8 cellular contexts compared by ENCODE assay signal in genomic region chr16:48611329-48612137, GRCh38. TPM values are rescaled to one million over a fixed set of nuclear protein-coding genes. Genes with fewer than 3 reads are reported as not detected.
DNase-seq lines count a peak whose midpoint lies in the region; ATAC-seq, FAIRE-seq and TF ChIP-seq lines count a peak whose summit lies in the region.
"Had no signal": no experiment of that assay in that cellular context is flagged by ENCODE, and none has a peak within 500 bp of the region (broad histone marks: within the 10 kb centered on the region; RNA-seq: fewer than 3 reads in every experiment).

No MANE protein-coding gene starts in this region.

- no peak overlapping the region for H3K4me3 ChIP-seq in kidney (ENCODE audit: low read length in 2 of 2)

- no peak for FAIRE-seq in kidney (lab: Jason Lieb, UNC)

- H3K36me3 ChIP-seq in kidney (ENCODE audit: control insufficient read depth in 1 of 2, insufficient read depth in 2 of 2, low read length in 2 of 2) = no peaks in the 10 kb centered on the region

- H3K9ac ChIP-seq in kidney (ENCODE audit: low read length in 2 of 2) = no peak overlapping the region
- H3K9ac ChIP-seq: parathyroid adenoma had no signal

- no peaks in the 10 kb centered on the region for H3K9me3 ChIP-seq in kidney (ENCODE audit: control insufficient read depth in 1 of 2, low read length in 2 of 2)

- TF ChIP-seq CTCF in kidney (IDR thresholded peaks at IDR 0.05; ENCODE audit: borderline replicate concordance, extremely low read depth, insufficient read depth) = no peak

- intact Hi-C loops in kidney (cut with DNase I) = no loop called here

- ATAC-seq in GM19455 (IDR thresholded peaks at IDR 0.05; ENCODE audit: unreplicated experiment) (peak; percentile 29), HG02759 (IDR thresholded peaks at IDR 0.05; ENCODE audit: unreplicated experiment) (no peak), HG02763 (IDR thresholded peaks at IDR 0.05; ENCODE audit: unreplicated experiment) (no peak)

- H3K4me1 ChIP-seq in kidney (ENCODE audit: control insufficient read depth in 1 of 2, insufficient read depth in 1 of 2, low read depth in 1 of 2, low read length in 2 of 2) = peaks cover 9 to 11% of the 10 kb centered on the region in 2 donors

- peak; percentile 45 for DNase-seq in NCI-H226
- peak; percentile 79 to 83 for DNase-seq in activated T-cell treated with anti-CD3 and anti-CD28 coated beads, Interleukin-2, amount 50 U/mL, for 48 hours
- DNase-seq in kidney = no peak
- peak; percentile 84 for DNase-seq in stimulated activated CD8-positive, alpha-beta memory T cell treated with anti-CD3 and anti-CD28 coated beads, Interleukin-4, amount 100 ng/mL, for 48 hours

- H3K27ac ChIP-seq in kidney (ENCODE audit: low read depth in 2 of 2, low read length in 2 of 2) = peak overlapping the region; percentile 15 to 16

RNA-seq across cellular contexts. Expression of gene N4BP1, which starts 1.6 kb away (rescaled TPM):
- total RNA-seq in kidney = 26.2 TPM
- polyA plus RNA-seq in kidney (ENCODE audit: insufficient read depth, low read depth, low replicate concordance) = 9.7 TPM
